Comparison of ENCODE assay signal across 8 cellular contexts in genomic region chr5:84382363-84383295, GRCh38. TPM values are rescaled to one million over a fixed set of nuclear protein-coding genes. Genes with fewer than 3 reads are reported as not detected.
DNase-seq lines count a peak whose midpoint lies in the region; ATAC-seq and TF ChIP-seq lines count a peak whose summit lies in the region.

No MANE protein-coding gene starts in this region.

- H3K4me3 ChIP-seq in kidney epithelial cell (ENCODE audit: low read depth, low read length): peak overlapping the region; percentile 76
- H3K4me3 ChIP-seq in stomach: peak overlapping the region; percentile 48 to 57 (median 54)
- no peak overlapping the region for H3K4me3 ChIP-seq in effector memory CD4-positive, alpha-beta T cell (ENCODE audit: insufficient read depth, low read depth, low read length, poor library complexity, severe bottlenecking)

- no peak for TF ChIP-seq EP300 in stomach (IDR thresholded peaks at IDR 0.05)

- TF ChIP-seq POLR2A in stomach (IDR thresholded peaks at IDR 0.05): no peak

- H3K36me3 ChIP-seq in kidney epithelial cell (ENCODE audit: control insufficient read depth, insufficient read depth, low read length) (no peaks in the 10 kb centered on the region), stomach (no peaks in the 10 kb centered on the region)
- no peaks in the 10 kb centered on the region for H3K36me3 ChIP-seq in effector memory CD4-positive, alpha-beta T cell (ENCODE audit: control insufficient read depth, insufficient read depth, low read length)

- TF ChIP-seq CTCF in GM10248 (IDR thresholded peaks at IDR 0.05; ENCODE audit: control extremely low read depth, extremely low read depth, low read depth, missing control alignments) (no peak), chondrocyte (IDR thresholded peaks at IDR 0.05) (no peak), kidney epithelial cell (IDR thresholded peaks at IDR 0.05; ENCODE audit: insufficient read depth, low read length, poor library complexity, severe bottlenecking) (no peak), stomach (IDR thresholded peaks at IDR 0.05) (no peak), omental fat pad (IDR thresholded peaks at IDR 0.05) (no peak)

- WGBS in stomach, 5 donors: 2 to 3% (median 3%) methylated on average over 37 to 45 of the region's 45 CpGs

- peaks cover 0 to 35% (median 26%) of the 10 kb centered on the region in 4 donors for H3K4me1 ChIP-seq in stomach
- no peaks in the 10 kb centered on the region for H3K4me1 ChIP-seq in effector memory CD4-positive, alpha-beta T cell (ENCODE audit: control insufficient read depth, insufficient read depth, low read length, poor library complexity, severe bottlenecking)

- DNase-seq in GM10248 (ENCODE audit: extremely low spot score) (peak; percentile 4), NCI-H524 treated with DMSO at 0.1 percent for 48 hours (lab: John Stamatoyannopoulos, UW) (peak; percentile 48), chondrocyte (ENCODE audit: low spot score) (peak; percentile 91), kidney epithelial cell (ENCODE audit: low read depth) (no peak), stomach (no peak), HuH-7.5 (ENCODE audit: low spot score) (no peak), omental fat pad (ENCODE audit: low spot score) (no peak)
- no peak for DNase-seq in effector memory CD4-positive, alpha-beta T cell

- H3K27ac ChIP-seq in stomach: peak overlapping the region; percentile 71 to 82 (median 80)
- no peak overlapping the region for H3K27ac ChIP-seq in effector memory CD4-positive, alpha-beta T cell (ENCODE audit: insufficient read depth, low read length, poor library complexity, severe bottlenecking)

- no peaks in the 10 kb centered on the region for H3K27me3 ChIP-seq in kidney epithelial cell (ENCODE audit: control insufficient read depth, insufficient read depth, low read length)
- peaks cover 4 to 45% (median 35%) of the 10 kb centered on the region in 3 donors for H3K27me3 ChIP-seq in stomach
- peaks cover 16% of the 10 kb centered on the region for H3K27me3 ChIP-seq in effector memory CD4-positive, alpha-beta T cell (replicated peaks; ENCODE audit: control insufficient read depth, insufficient read depth, low read length, poor library complexity, severe bottlenecking)

- POLR2A ChIA-PET in GM10248 (lab: Yijun Ruan, JAX): no interaction called here

- H3K4me3 Mint-ChIP-seq in chondrocyte (ENCODE audit: unreplicated experiment): peak overlapping the region; percentile 99

- H3K27me3 Mint-ChIP-seq in chondrocyte (ENCODE audit: low read depth): no peaks in the 10 kb centered on the region

- peaks cover 8% of the 10 kb centered on the region for H3K36me3 Mint-ChIP-seq in chondrocyte (ENCODE audit: low read depth)

- intact Hi-C loops in stomach (cut with DNase I; ENCODE audit: low total_unique reads): no loop called here

- H3K9me3 ChIP-seq in stomach: no peaks in the 10 kb centered on the region
- H3K9me3 ChIP-seq in effector memory CD4-positive, alpha-beta T cell (ENCODE audit: control insufficient read depth, low read length): no peaks in the 10 kb centered on the region

- CTCF ChIA-PET in GM10248 (lab: Yijun Ruan, JAX): no interaction called here

- peaks cover 48% of the 10 kb centered on the region for H3K4me1 Mint-ChIP-seq in chondrocyte (ENCODE audit: low read depth)

- no peak for ATAC-seq in omental fat pad (ENCODE audit: low FRiP score)

- peak overlapping the region; percentile 99 for H3K27ac Mint-ChIP-seq in chondrocyte (ENCODE audit: unreplicated experiment)

- H3K9me3 Mint-ChIP-seq in chondrocyte (ENCODE audit: low read depth): no peaks in the 10 kb centered on the region

RNA-seq across cellular contexts. Expression of gene EDIL3, which starts 2.1 kb away (rescaled TPM):
- total RNA-seq in chondrocyte: 562 to 605 TPM (median 604 TPM) in 3 replicates
- total RNA-seq in kidney epithelial cell: 41.7 and 42.0 TPM in 2 replicates
- 10 to 100 TPM in 4 of 5 donors, 1 to 10 TPM in 1; 2.3 to 75.0 (median 22.3) TPM for total RNA-seq in stomach
- 1 to 10 TPM; 5.6 to 9.0 (median 8.1) TPM for polyA plus RNA-seq in stomach
- total RNA-seq in omental fat pad: 10 to 100 TPM in 1 of 4 donors, 1 to 10 TPM in 3; 2.3 to 22.4 (median 4.2) TPM

Comparison
In these comparisons a context has a peak if more than half of its experiments do, and no peak if none do; other contexts are left out.
1. DNase-seq: peak in GM10248 (single experiment), NCI-H524 treated with DMSO at 0.1 percent for 48 hours (single experiment) and chondrocyte (single experiment); none in kidney epithelial cell (single experiment), stomach (single experiment), effector memory CD4-positive, alpha-beta T cell (0 of 3), HuH-7.5 (single experiment) and omental fat pad (single experiment).